ENCODE assay signal across 11 cellular contexts in the genomic region with DNA sequence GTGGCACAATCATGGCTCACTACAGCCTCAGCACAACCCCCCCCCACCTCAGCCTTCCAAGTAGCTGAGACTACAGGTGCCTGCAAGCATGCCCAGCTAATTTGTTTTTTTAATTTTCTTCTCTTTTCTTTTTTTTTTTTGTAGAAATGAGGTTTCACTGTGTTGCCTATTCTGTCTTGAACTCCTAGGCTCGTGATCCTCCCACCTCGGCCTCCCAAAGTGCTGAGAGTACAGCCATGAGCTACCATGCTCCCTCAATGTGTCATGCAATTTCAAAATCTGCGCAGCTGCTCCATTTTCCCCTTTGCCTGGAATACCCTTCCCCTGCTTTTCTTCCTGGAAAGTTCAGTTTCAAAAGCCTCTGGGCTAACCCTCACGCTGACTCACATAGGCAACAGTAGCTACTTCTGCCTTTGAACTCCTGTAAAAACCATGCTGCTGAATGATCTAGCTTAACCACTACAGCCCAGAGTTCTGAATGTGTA.
A peak's percentile ranks its signal among the peaks of the same experiment; 100 is the strongest.
DNase-seq lines count a peak whose midpoint lies in the region; ATAC-seq and TF ChIP-seq lines count a peak whose summit lies in the region.
"Had no signal": no experiment of that assay in that cellular context is flagged by ENCODE, and none has a peak within 500 bp of the region (broad histone marks: within the 10 kb centered on the region; RNA-seq: fewer than 3 reads in every experiment).

No MANE protein-coding gene starts in this region.

- no peaks in the 10 kb centered on the region for H3K36me3 Mint-ChIP-seq in T-helper 2 cell treated with Interferon-gamma antibody and Interleukin-4, amounts not matched to agents 5 μg/mL and 100 μg/mL, for 36 hours (ENCODE audit: low read depth)
- H3K36me3 Mint-ChIP-seq in activated naive CD8-positive, alpha-beta T cell: peaks cover 5% of the 10 kb centered on the region
- no peaks in the 10 kb centered on the region for H3K36me3 Mint-ChIP-seq in progenitor cell of endocrine pancreas (ENCODE audit: insufficient read depth)

- no peaks in the 10 kb centered on the region for H3K27me3 Mint-ChIP-seq in T-helper 2 cell treated with Interferon-gamma antibody and Interleukin-4, amounts not matched to agents 5 μg/mL and 100 μg/mL, for 36 hours (ENCODE audit: low read depth)
- no peaks in the 10 kb centered on the region for H3K27me3 Mint-ChIP-seq in activated naive CD8-positive, alpha-beta T cell
- peaks cover 3% of the 10 kb centered on the region for H3K27me3 Mint-ChIP-seq in progenitor cell of endocrine pancreas

- no peaks in the 10 kb centered on the region for H3K36me3 ChIP-seq in BE2C
- H3K36me3 ChIP-seq: cardiac muscle cell, right atrium auricular region had no signal

- no peaks in the 10 kb centered on the region for H3K9me3 Mint-ChIP-seq in T-helper 2 cell treated with Interferon-gamma antibody and Interleukin-4, amounts not matched to agents 5 μg/mL and 100 μg/mL, for 36 hours
- H3K9me3 Mint-ChIP-seq in activated naive CD8-positive, alpha-beta T cell (ENCODE audit: low read depth): no peaks in the 10 kb centered on the region
- no peaks in the 10 kb centered on the region for H3K9me3 Mint-ChIP-seq in progenitor cell of endocrine pancreas (ENCODE audit: low read depth)

- H3K4me1 ChIP-seq in BE2C: no peaks in the 10 kb centered on the region; the same call in 1 of the 2 replicates
- H3K4me1 ChIP-seq: right atrium auricular region had no signal

- H3K4me3 Mint-ChIP-seq in T-helper 2 cell treated with Interferon-gamma antibody and Interleukin-4, amounts not matched to agents 5 μg/mL and 100 μg/mL, for 36 hours: peak overlapping the region; percentile 47
- peak overlapping the region; percentile 27 for H3K4me3 Mint-ChIP-seq in activated naive CD8-positive, alpha-beta T cell
- no peak overlapping the region for H3K4me3 Mint-ChIP-seq in progenitor cell of endocrine pancreas (ENCODE audit: low read depth)

- TF ChIP-seq CTCF in progenitor cell of endocrine pancreas (IDR thresholded peaks at IDR 0.05; ENCODE audit: unreplicated experiment): no peak
- TF ChIP-seq CTCF in BE2C (IDR thresholded peaks at IDR 0.05; ENCODE audit: low read depth, low read length): no peak

- no peaks in the 10 kb centered on the region for H3K27me3 ChIP-seq in BE2C
- H3K27me3 ChIP-seq: cardiac muscle cell, right atrium auricular region had no signal

- no peaks in the 10 kb centered on the region for H3K9me3 ChIP-seq in BE2C
- H3K9me3 ChIP-seq: right atrium auricular region had no signal

- no peak overlapping the region for H3K4me3 ChIP-seq in BE2C (ENCODE audit: low read depth, low read length)
- H3K4me3 ChIP-seq: cardiac muscle cell, right atrium auricular region had no signal

- no peak for ATAC-seq in esophagus mucosa

- peak; percentile 36 for DNase-seq in ELR (ENCODE audit: low read depth)
- DNase-seq in T-helper 2 cell treated with Interferon-gamma antibody and Interleukin-4, amounts not matched to agents 5 μg/mL and 100 μg/mL, for 36 hours (ENCODE audit: low spot score): peak; percentile 51
- DNase-seq in stimulated activated CD4-positive, alpha-beta T cell treated with anti-CD3 and anti-CD28 coated beads, Interleukin-12 subunit alpha, Interleukin-12 subunit beta, amount 100 ng/mL, for 48 hours (ENCODE audit: low read depth in 2 of 3, low spot score in 1 of 3): peak; percentile 47 to 57 (median 56)
- no peak for DNase-seq in COLO668 (lab: John Stamatoyannopoulos, UW; ENCODE audit: unreplicated experiment)
- DNase-seq in progenitor cell of endocrine pancreas (ENCODE audit: low spot score, unreplicated experiment): no peak
- DNase-seq in BE2C: no peak
- DNase-seq: NCI-H82 had no signal

- H3K4me1 Mint-ChIP-seq in T-helper 2 cell treated with Interferon-gamma antibody and Interleukin-4, amounts not matched to agents 5 μg/mL and 100 μg/mL, for 36 hours (ENCODE audit: low read depth): peaks cover 57% of the 10 kb centered on the region
- H3K4me1 Mint-ChIP-seq in activated naive CD8-positive, alpha-beta T cell (ENCODE audit: low read depth): peaks cover 82% of the 10 kb centered on the region
- no peaks in the 10 kb centered on the region for H3K4me1 Mint-ChIP-seq in progenitor cell of endocrine pancreas (ENCODE audit: low read depth)

- peak overlapping the region; percentile 81 for H3K27ac Mint-ChIP-seq in T-helper 2 cell treated with Interferon-gamma antibody and Interleukin-4, amounts not matched to agents 5 μg/mL and 100 μg/mL, for 36 hours
- H3K27ac Mint-ChIP-seq in activated naive CD8-positive, alpha-beta T cell: peak overlapping the region; percentile 88
- no peak overlapping the region for H3K27ac Mint-ChIP-seq in progenitor cell of endocrine pancreas

Comparison
In these comparisons a context has a peak if more than half of its experiments do, and no peak if none do; other contexts are left out.
1. DNase-seq: peak in ELR (single experiment), T-helper 2 cell treated with Interferon-gamma antibody and Interleukin-4, amounts not matched to agents 5 μg/mL and 100 μg/mL, for 36 hours (single experiment) and stimulated activated CD4-positive, alpha-beta T cell treated with anti-CD3 and anti-CD28 coated beads, Interleukin-12 subunit alpha, Interleukin-12 subunit beta, amount 100 ng/mL, for 48 hours (3 of 3); none in COLO668 (single experiment), progenitor cell of endocrine pancreas (single experiment) and BE2C (single experiment).